Comparison of ENCODE assay signal across 6 cellular contexts in the genomic region with DNA sequence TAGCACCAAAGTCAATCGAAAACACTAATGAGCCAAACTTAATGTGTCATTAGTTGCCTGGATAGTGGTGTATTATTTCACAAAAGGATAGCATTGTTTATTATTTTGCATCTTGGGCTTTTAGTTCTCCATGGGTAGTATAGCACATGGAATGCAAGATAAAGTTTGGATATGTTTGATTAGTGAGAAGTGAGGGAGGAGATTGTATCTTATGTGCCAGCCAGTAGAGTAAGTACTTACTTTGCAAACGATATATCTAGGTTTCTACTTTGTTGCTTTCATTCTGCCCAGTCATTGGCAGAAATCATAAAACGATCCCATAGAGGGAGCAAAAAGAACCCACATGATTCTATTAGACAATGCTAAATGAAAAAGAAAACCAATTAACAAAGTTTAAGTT.
"Had no signal": no experiment of that assay in that cellular context is flagged by ENCODE, and none has a peak within 500 bp of the region (broad histone marks: within the 10 kb centered on the region; RNA-seq: fewer than 3 reads in every experiment).

No MANE protein-coding gene starts in this region.

- DNase-seq: KG1 had no signal

- H3K4me3 Mint-ChIP-seq: IgD-negative memory B cell had no signal

- H3K4me1 Mint-ChIP-seq: IgD-negative memory B cell had no signal

- H3K36me3 Mint-ChIP-seq: IgD-negative memory B cell had no signal

- H3K4me3 ChIP-seq: K562 had no signal

- FAIRE-seq: HepG2, HTR-8/SVneo had no signal

- H3K27ac ChIP-seq: HL-60 had no signal

- H3K27ac Mint-ChIP-seq: IgD-negative memory B cell had no signal
